Comparison of ENCODE assay signal across 8 cellular contexts in genomic region chr17:57892146-57892819, GRCh38. TPM values are rescaled to one million over a fixed set of nuclear protein-coding genes. Genes with fewer than 3 reads are reported as not detected.
DNase-seq lines count a peak whose midpoint lies in the region; ATAC-seq lines count a peak whose summit lies in the region.

No MANE protein-coding gene starts in this region.

- H3K9me2 ChIP-seq in GM23248 (ENCODE audit: insufficient read depth) = no peaks in the 10 kb centered on the region

- peak overlapping the region; percentile 97 for H3K27ac ChIP-seq in GM23248

- no peak overlapping the region for H3K4me3 ChIP-seq in GM23248

- 22 to 32% methylated on average over 5 to 6 of the region's 6 CpGs for WGBS in GM23248 (ENCODE audit: low coverage in 1 of 2, low lambda C conversion rate in 2 of 2, missing lambda C conversion rate in 2 of 2), 2 experiments

- no peaks in the 10 kb centered on the region for H3K9me3 ChIP-seq in GM23248 (ENCODE audit: low read depth)

- H4K20me1 ChIP-seq in GM23248 (ENCODE audit: insufficient read depth) = no peaks in the 10 kb centered on the region

- no peaks in the 10 kb centered on the region for H3K36me3 ChIP-seq in GM23248 (ENCODE audit: low read depth)

- ATAC-seq in left colon = peak; percentile 82
- ATAC-seq in GM19397 (IDR thresholded peaks at IDR 0.05; ENCODE audit: unreplicated experiment) = no peak

- in situ Hi-C loops in GM23248 (cut with MboI) = no loop called here

- peak; percentile 70 to 71 for DNase-seq in AML-193 (lab: John Stamatoyannopoulos, UW)
- peak; percentile 92 for DNase-seq in GM23248
- DNase-seq in NCI-H226 = peak; percentile 74
- peak; percentile 68 to 79 for DNase-seq in activated CD4-positive, alpha-beta T cell treated with anti-CD3 and anti-CD28 coated beads for 4 hours
- DNase-seq in cerebellum (ENCODE audit: low spot score) = peak; percentile 79
- DNase-seq in left colon = peak; percentile 79 to 90
- peak; percentile 41 to 76 for DNase-seq in stimulated activated CD4-positive, alpha-beta T cell treated with anti-CD3 and anti-CD28 coated beads, Interleukin-15, amount 100 ng/mL, for 48 hours (ENCODE audit: low read depth in 2 of 2)

- peak overlapping the region; percentile 38 for H3K4me2 ChIP-seq in GM23248 (ENCODE audit: unreplicated experiment)

- intact Hi-C loops in left colon (cut with DNase I, micrococcal nuclease) = loop anchor here in 1 of 2 donors (5.0 to 10.0 kb wide), 2 partner anchors 60 to 93 kb away; partner anchors contain the start of gene VEZF1

- no peaks in the 10 kb centered on the region for H3K27me3 ChIP-seq in GM23248 (replicated peaks; ENCODE audit: insufficient read depth)

- H2AFZ ChIP-seq in GM23248 = no peak overlapping the region

- H3K4me1 ChIP-seq in GM23248 (ENCODE audit: insufficient read depth) = peaks cover 63% of the 10 kb centered on the region

- H3F3A ChIP-seq in GM23248 (ENCODE audit: insufficient read depth) = peaks cover 42% of the 10 kb centered on the region

- peaks cover 54% of the 10 kb centered on the region for H3K79me2 ChIP-seq in GM23248 (ENCODE audit: insufficient read depth)

- peak overlapping the region; percentile 84 for H3K9ac ChIP-seq in GM23248

RNA-seq across cellular contexts. Expression of gene MRPS23, which starts 42.4 kb away (rescaled TPM):
- 24.8 and 33.4 TPM in 2 replicates for total RNA-seq in GM23248 (2014; rRNA removed; shearing (Covaris generic))
- 60.5 and 61.1 TPM in 2 replicates for polyA plus RNA-seq in GM23248 (2016; fragmentation: Nextera tagmentation; extraction: Ambion mirVana)
- total RNA-seq in cerebellum (17.1 TPM), left colon (10 to 100 TPM; 18.0 to 21.3 TPM)
